Comparison of ENCODE assay signal across 11 cellular contexts in genomic region chr4:54315561-54315960, GRCh38.
DNase-seq lines count a peak whose midpoint lies in the region; ATAC-seq and TF ChIP-seq lines count a peak whose summit lies in the region.
"Had no signal": no experiment of that assay in that cellular context is flagged by ENCODE, and none has a peak within 500 bp of the region (broad histone marks: within the 10 kb centered on the region; RNA-seq: fewer than 3 reads in every experiment).

No MANE protein-coding gene starts in this region.

- no peaks in the 10 kb centered on the region for H3K4me1 ChIP-seq in hepatocyte (ENCODE audit: insufficient read depth)
- H3K4me1 ChIP-seq: testis had no signal

- no peak for DNase-seq in activated naive CD8-positive, alpha-beta T cell treated with anti-CD3 and anti-CD28 coated beads, Interleukin-2, amount 50 U/mL, for 24 hours
- DNase-seq in C1 segment of cervical spinal cord (lab: John Stamatoyannopoulos, UW) (no peak), type B pancreatic cell (ENCODE audit: extremely low spot score, unreplicated experiment) (no peak), omental fat pad (ENCODE audit: low spot score) (no peak), hepatocyte (ENCODE audit: low spot score) (no peak)
- DNase-seq: activated CD4-positive, alpha-beta T cell treated with anti-CD3 and anti-CD28 coated beads, Interleukin-2, amount 50 U/mL, for 48 hours; dermis blood vessel endothelial cell; testis had no signal

- H3K27me3 ChIP-seq in hepatocyte, result no peaks in the 10 kb centered on the region
- H3K27me3 ChIP-seq: testis had no signal

- H3K9me2 ChIP-seq in hepatocyte (replicated peaks; ENCODE audit: insufficient read depth), result no peaks in the 10 kb centered on the region

- no peak overlapping the region for H3K27ac Mint-ChIP-seq in activated naive CD8-positive, alpha-beta T cell treated with anti-CD3 and anti-CD28 coated beads, Interleukin-2, amount 50 U/mL, for 24 hours
- no peak overlapping the region for H3K27ac Mint-ChIP-seq in type B pancreatic cell

- no peak overlapping the region for H3K27ac ChIP-seq in hepatocyte
- H3K27ac ChIP-seq: testis had no signal

- ATAC-seq in GM18861 (IDR thresholded peaks at IDR 0.05; ENCODE audit: unreplicated experiment), result peak; percentile 99
- ATAC-seq in GM21423 (IDR thresholded peaks at IDR 0.05; ENCODE audit: unreplicated experiment), result peak; percentile 97
- ATAC-seq in HG03280 (IDR thresholded peaks at IDR 0.05; ENCODE audit: unreplicated experiment), result peak; percentile 97
- peak; percentile 33 for ATAC-seq in activated naive CD8-positive, alpha-beta T cell treated with anti-CD3 and anti-CD28 coated beads, Interleukin-2, amount 50 U/mL, for 24 hours
- ATAC-seq in omental fat pad (ENCODE audit: low FRiP score), result no peak

- no peak overlapping the region for H3K4me3 Mint-ChIP-seq in activated naive CD8-positive, alpha-beta T cell treated with anti-CD3 and anti-CD28 coated beads, Interleukin-2, amount 50 U/mL, for 24 hours
- H3K4me3 Mint-ChIP-seq in type B pancreatic cell, result no peak overlapping the region

- H4K20me1 ChIP-seq in hepatocyte (ENCODE audit: insufficient read depth, poor library complexity, severe bottlenecking), result no peaks in the 10 kb centered on the region

- TF ChIP-seq CTCF in type B pancreatic cell (conservative IDR thresholded peaks at IDR 0.05) (no peak), omental fat pad (IDR thresholded peaks at IDR 0.05) (no peak), hepatocyte (IDR thresholded peaks at IDR 0.05; ENCODE audit: poor library complexity) (no peak)

- H3K79me2 ChIP-seq in hepatocyte, result no peaks in the 10 kb centered on the region

- H3K9me3 Mint-ChIP-seq in activated naive CD8-positive, alpha-beta T cell treated with anti-CD3 and anti-CD28 coated beads, Interleukin-2, amount 50 U/mL, for 24 hours, result no peaks in the 10 kb centered on the region
- no peaks in the 10 kb centered on the region for H3K9me3 Mint-ChIP-seq in type B pancreatic cell

- H3K36me3 Mint-ChIP-seq in activated naive CD8-positive, alpha-beta T cell treated with anti-CD3 and anti-CD28 coated beads, Interleukin-2, amount 50 U/mL, for 24 hours (ENCODE audit: low read depth), result no peaks in the 10 kb centered on the region
- H3K36me3 Mint-ChIP-seq in type B pancreatic cell, result no peaks in the 10 kb centered on the region

- peaks cover 6% of the 10 kb centered on the region for H3K4me1 Mint-ChIP-seq in activated naive CD8-positive, alpha-beta T cell treated with anti-CD3 and anti-CD28 coated beads, Interleukin-2, amount 50 U/mL, for 24 hours
- no peaks in the 10 kb centered on the region for H3K4me1 Mint-ChIP-seq in type B pancreatic cell (ENCODE audit: unreplicated experiment)

- no peak overlapping the region for H3K4me2 ChIP-seq in hepatocyte

- WGBS in hepatocyte (ENCODE audit: low lambda C conversion rate, missing lambda C conversion rate), result 84% methylated on average over 3 of the region's 3 CpGs

- peaks cover 12% of the 10 kb centered on the region for H3K27me3 Mint-ChIP-seq in activated naive CD8-positive, alpha-beta T cell treated with anti-CD3 and anti-CD28 coated beads, Interleukin-2, amount 50 U/mL, for 24 hours
- no peaks in the 10 kb centered on the region for H3K27me3 Mint-ChIP-seq in type B pancreatic cell

- no peak overlapping the region for H3K4me3 ChIP-seq in hepatocyte
- H3K4me3 ChIP-seq: testis had no signal

- no peak overlapping the region for H2AFZ ChIP-seq in hepatocyte

- H3K9me3 ChIP-seq in hepatocyte (ENCODE audit: low read depth), result no peaks in the 10 kb centered on the region
- H3K9me3 ChIP-seq: testis had no signal

- H3K36me3 ChIP-seq in hepatocyte (replicated peaks; ENCODE audit: insufficient read depth, low read depth), result no peaks in the 10 kb centered on the region
